ENCODE assay signal across 8 cellular contexts in the genomic region with DNA sequence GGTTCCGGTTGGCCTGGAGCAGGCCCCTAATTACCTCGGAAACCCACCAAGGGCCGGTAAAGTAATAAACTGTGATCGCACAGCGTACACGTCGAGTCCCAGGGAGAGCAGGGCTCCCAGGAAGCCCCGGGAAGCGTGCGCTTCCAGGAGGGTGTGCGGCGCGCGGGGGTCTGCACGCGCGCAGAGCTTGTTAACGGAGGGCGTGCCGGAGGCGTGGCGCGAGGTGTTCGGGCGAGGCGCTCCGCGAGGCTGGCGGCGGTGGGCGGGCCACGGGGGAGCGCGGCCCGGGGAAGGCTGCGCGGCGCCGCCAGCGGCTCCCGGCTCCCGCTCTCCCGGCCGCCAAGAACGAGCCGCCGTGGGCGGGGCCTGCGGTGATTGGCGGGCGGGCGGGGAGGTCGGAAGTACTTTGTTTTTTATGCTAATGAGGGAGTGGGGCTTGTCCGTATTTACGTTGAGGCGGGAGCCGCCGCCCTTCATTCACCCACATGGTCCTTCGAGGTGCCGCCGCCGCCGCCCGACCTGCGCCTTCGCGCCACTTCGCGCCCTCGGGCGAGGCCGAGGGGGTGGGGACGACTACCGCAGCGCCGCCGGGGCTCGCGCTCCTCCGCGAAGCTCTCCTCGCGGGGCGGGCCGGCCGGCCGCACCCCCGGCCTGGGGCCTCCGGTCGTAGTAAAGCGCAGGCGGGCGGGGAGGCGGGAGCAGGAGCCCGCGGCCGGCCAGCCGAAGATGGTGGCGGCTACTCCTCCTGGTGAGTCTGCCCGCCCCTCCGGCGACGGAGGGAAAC. TPM values are rescaled to one million over a fixed set of nuclear protein-coding genes. Genes with fewer than 3 reads are reported as not detected.
DNase-seq lines count a peak whose midpoint lies in the region; ATAC-seq, FAIRE-seq and TF ChIP-seq lines count a peak whose summit lies in the region.

MIR17HG (plus strand) TSS at position 476 of the 784 bp plus-strand sequence.

- no peak within 1 kb of the TSS for H3K14ac ChIP-seq in H1 (ENCODE audit: insufficient read length)

- H3K18ac ChIP-seq in H1 (ENCODE audit: extremely low read depth, low read length): peak within 1 kb of the TSS; percentile 43; the same call in 1 of the 2 replicates

- in situ Hi-C loops in Caki2 (cut with HindIII; ENCODE audit: low pct_unique_long_range_greater_than_20kb, low sequenced_read_pairs): no loop called here

- peak; percentile 97 to 98 for TF ChIP-seq POLR2A in H1 (IDR thresholded peaks at IDR 0.05; ENCODE audit: control extremely low read depth in 1 of 2, low read depth in 2 of 2, low read length in 2 of 2)

- H3K23me2 ChIP-seq in H1 (ENCODE audit: low read depth, low read length): peaks cover 2% of the 10 kb centered on the region; the same call in 1 of the 2 replicates

- H2AK5ac ChIP-seq in H1 (ENCODE audit: low read depth, low read length): no peak within 1 kb of the TSS

- peak within 1 kb of the TSS; percentile 96 for H3K4me3 ChIP-seq in HUES48 (ENCODE audit: low read depth, low read length)
- H3K4me3 ChIP-seq in NT2/D1 (ENCODE audit: insufficient read length, low read depth): peak within 1 kb of the TSS; percentile 85
- H3K4me3 ChIP-seq in H1 (ENCODE audit: extremely low read depth in 1 of 4, insufficient read depth in 2 of 4, low read depth in 3 of 4, low read length in 4 of 4): peak within 1 kb of the TSS; percentile 68 to 97 (median 78)
- peak within 1 kb of the TSS; percentile 70 for H3K4me3 ChIP-seq in mesodermal cell (ENCODE audit: extremely low read depth, insufficient read depth, low read length, poor library complexity, severe bottlenecking)

- H4K91ac ChIP-seq in H1 (replicated peaks; ENCODE audit: insufficient read length, low read length): peak within 1 kb of the TSS; percentile 85

- H3K9ac ChIP-seq in HUES48 (ENCODE audit: low read depth, low read length) (peak within 1 kb of the TSS; percentile 98), NT2/D1 (ENCODE audit: insufficient read length, low read depth) (peak within 1 kb of the TSS; percentile 95), H1 (replicated peaks in 1 of 4; ENCODE audit: extremely low read depth in 1 of 4, low read depth in 3 of 4, low read length in 3 of 4) (peak within 1 kb of the TSS; percentile 77 to 100 (median 88))

- H3K9me3 Mint-ChIP-seq in activated CD8-positive, alpha-beta memory T cell treated with anti-CD3 and anti-CD28 coated beads, Interleukin-2, amount 10 ng/mL, durations not matched to agents 7 days and 5 days (ENCODE audit: low read depth): no peaks in the 10 kb centered on the region

- H3K27ac Mint-ChIP-seq in activated CD8-positive, alpha-beta memory T cell treated with anti-CD3 and anti-CD28 coated beads, Interleukin-2, amount 10 ng/mL, durations not matched to agents 7 days and 5 days: peak within 1 kb of the TSS; percentile 95

- H3K36me3 ChIP-seq in HUES48 (ENCODE audit: control insufficient read depth, insufficient read depth, low read length) (peaks cover 34% of the 10 kb centered on the region), NT2/D1 (ENCODE audit: insufficient read depth, insufficient read length, low read length) (peaks cover 34% of the 10 kb centered on the region), H1 (ENCODE audit: control insufficient read depth in 2 of 4, insufficient read depth in 4 of 4, low read length in 3 of 4) (peaks cover 13 to 35% (median 27%) of the 10 kb centered on the region in 4 experiments), mesodermal cell (ENCODE audit: control insufficient read depth, insufficient read depth, low read length) (peaks cover 22% of the 10 kb centered on the region)

- peaks cover 23% of the 10 kb centered on the region for H3K4me1 ChIP-seq in HUES48 (ENCODE audit: control insufficient read depth, insufficient read depth, low read length)
- H3K4me1 ChIP-seq in NT2/D1 (ENCODE audit: insufficient read depth, insufficient read length): no peaks in the 10 kb centered on the region
- H3K4me1 ChIP-seq in H1 (replicated peaks in 1 of 4; ENCODE audit: control insufficient read depth in 3 of 4, insufficient read depth in 4 of 4, low read length in 3 of 4): peaks cover 0 to 9% (median 6%) of the 10 kb centered on the region in 4 experiments; a peak in 5 of 7 replicates
- peaks cover 8% of the 10 kb centered on the region for H3K4me1 ChIP-seq in mesodermal cell (ENCODE audit: control insufficient read depth, insufficient read depth, low read length, poor library complexity, severe bottlenecking)

- H3K4me1 Mint-ChIP-seq in activated CD8-positive, alpha-beta memory T cell treated with anti-CD3 and anti-CD28 coated beads, Interleukin-2, amount 10 ng/mL, durations not matched to agents 7 days and 5 days: peaks cover 48% of the 10 kb centered on the region

- peak; percentile 93 for DNase-seq in Caki2 (ENCODE audit: low read depth)
- peak; percentile 79 for DNase-seq in NT2/D1 (ENCODE audit: low read depth, low spot score)
- peak; percentile 92 for DNase-seq in activated CD8-positive, alpha-beta memory T cell treated with anti-CD3 and anti-CD28 coated beads, Interleukin-2, amount 10 ng/mL, durations not matched to agents 7 days and 5 days
- peak; percentile 63 to 90 for DNase-seq in H1 (ENCODE audit: low read depth in 1 of 2, low spot score in 2 of 2)
- DNase-seq in stimulated activated CD8-positive, alpha-beta memory T cell treated with anti-CD3 and anti-CD28 coated beads, Interleukin-15, amount 100 ng/mL, for 1 hour (ENCODE audit: low read depth): peak; percentile 70

- H2BK120ac ChIP-seq in H1 (replicated peaks; ENCODE audit: low read depth, low read length): no peak within 1 kb of the TSS

- TF ChIP-seq EP300 in H1 (IDR thresholded peaks at IDR 0.05; ENCODE audit: borderline replicate concordance in 1 of 2, low read depth in 2 of 2, low read length in 2 of 2): no peak

- H3K4me2 ChIP-seq in H1 (ENCODE audit: insufficient read depth in 1 of 2, low read depth in 2 of 2, low read length in 2 of 2): peak within 1 kb of the TSS; percentile 73 to 85

- peak within 1 kb of the TSS; percentile 43 for H4K5ac ChIP-seq in H1 (ENCODE audit: insufficient read length, low read depth, low read length)

- H3K79me2 ChIP-seq in H1 (ENCODE audit: control insufficient read depth in 1 of 2, insufficient read depth in 2 of 2, low read length in 2 of 2): peaks cover 13 to 44% of the 10 kb centered on the region in 2 experiments

- H3K4ac ChIP-seq in H1 (replicated peaks; ENCODE audit: insufficient read length, low read depth, low read length): peak within 1 kb of the TSS; percentile 53

- no peak within 1 kb of the TSS for H2BK15ac ChIP-seq in H1 (ENCODE audit: low read length)

- H3K27me3 ChIP-seq in HUES48 (ENCODE audit: control insufficient read depth, insufficient read depth, low read length) (peaks cover 6% of the 10 kb centered on the region), NT2/D1 (ENCODE audit: insufficient read depth, insufficient read length) (peaks cover 12% of the 10 kb centered on the region), H1 (replicated peaks in 1 of 4; ENCODE audit: control insufficient read depth in 3 of 4, extremely low read depth in 1 of 4, insufficient read depth in 3 of 4, low read length in 3 of 4) (no peaks in the 10 kb centered on the region)

- H2AFZ ChIP-seq in H1 (ENCODE audit: low read length): no peak within 1 kb of the TSS; the same call in 1 of the 2 replicates

- peak within 1 kb of the TSS; percentile 99 for H4K8ac ChIP-seq in H1 (ENCODE audit: extremely low read depth, insufficient read depth, low read length)

- H3K23ac ChIP-seq in H1 (ENCODE audit: insufficient read length): no peak within 1 kb of the TSS

- TF ChIP-seq RAD21 in H1 (IDR thresholded peaks at IDR 0.05 in 1 of 2, conservative IDR thresholded peaks at IDR 0.05 in 1 of 2; ENCODE audit: low read depth in 2 of 2, low read length in 2 of 2): no peak

- H3K36me3 Mint-ChIP-seq in activated CD8-positive, alpha-beta memory T cell treated with anti-CD3 and anti-CD28 coated beads, Interleukin-2, amount 10 ng/mL, durations not matched to agents 7 days and 5 days: peaks cover 33% of the 10 kb centered on the region

- FAIRE-seq in H1 (lab: Jason Lieb, UNC): no peak

- H3K27ac ChIP-seq in HUES48 (ENCODE audit: low read depth, low read length): peak within 1 kb of the TSS; percentile 96
- peak within 1 kb of the TSS; percentile 96 for H3K27ac ChIP-seq in H1 (ENCODE audit: low read depth, low read length)
- peak within 1 kb of the TSS; percentile 93 for H3K27ac ChIP-seq in mesodermal cell (ENCODE audit: low read depth, low read length, severe bottlenecking)

- H2BK20ac ChIP-seq in H1 (ENCODE audit: low read length): no peak within 1 kb of the TSS

- H3K4me3 Mint-ChIP-seq in activated CD8-positive, alpha-beta memory T cell treated with anti-CD3 and anti-CD28 coated beads, Interleukin-2, amount 10 ng/mL, durations not matched to agents 7 days and 5 days: peak within 1 kb of the TSS; percentile 95

- peak within 1 kb of the TSS; percentile 69; the same call in 1 of the 2 replicates for H2BK5ac ChIP-seq in H1 (ENCODE audit: low read depth, low read length)

- H4K20me1 ChIP-seq in H1 (replicated peaks in 1 of 2; ENCODE audit: control insufficient read depth in 1 of 2, insufficient read depth in 2 of 2, low read length in 2 of 2): peaks cover 14 to 16% of the 10 kb centered on the region in 2 experiments

- H3K79me1 ChIP-seq in H1 (ENCODE audit: low read depth, low read length): peaks cover 4% of the 10 kb centered on the region; the same call in 1 of the 2 replicates

- POLR2A ChIA-PET in H1 (lab: Charles Lee; ENCODE audit: partially characterized antibody): interaction anchor here (0.6 to 3.6 kb wide), 13 partner anchors 10 to 192 kb away, joined by 3 to 59 read pairs (median 4); no protein-coding TSS in a partner anchor

- H2BK12ac ChIP-seq in H1 (ENCODE audit: low read depth, low read length): no peak within 1 kb of the TSS

- ATAC-seq in GM21423 (IDR thresholded peaks at IDR 0.05; ENCODE audit: unreplicated experiment): peak; percentile 52
- ATAC-seq in activated CD8-positive, alpha-beta memory T cell treated with anti-CD3 and anti-CD28 coated beads, Interleukin-2, amount 10 ng/mL, durations not matched to agents 7 days and 5 days: peak; percentile 74

- CTCF ChIA-PET in activated CD8-positive, alpha-beta memory T cell treated with anti-CD3 and anti-CD28 coated beads, Interleukin-2, amount 10 ng/mL, durations not matched to agents 7 days and 5 days (lab: Charles Lee): interaction anchor here (1.1 to 1.7 kb wide), 6 partner anchors 16 to 51 kb away, joined by 3 to 16 read pairs (median 4); partner anchors contain the start of gene GPC5
- CTCF ChIA-PET in H1 (lab: Charles Lee; ENCODE audit: partially characterized antibody): interaction anchor here (0.7 to 1.0 kb wide), 2 partner anchors 34 to 35 kb away, joined by 5 to 6 read pairs; no protein-coding TSS in a partner anchor

- TF ChIP-seq CTCF in H1 (IDR thresholded peaks at IDR 0.05; ENCODE audit: control extremely low read depth in 1 of 3, insufficient read depth in 1 of 3, low read depth in 1 of 3, low read length in 3 of 3): no peak

- H3K27me3 Mint-ChIP-seq in activated CD8-positive, alpha-beta memory T cell treated with anti-CD3 and anti-CD28 coated beads, Interleukin-2, amount 10 ng/mL, durations not matched to agents 7 days and 5 days: no peaks in the 10 kb centered on the region

- H3K9me3 ChIP-seq in HUES48 (ENCODE audit: control insufficient read depth, insufficient read depth, low read length) (no peaks in the 10 kb centered on the region), NT2/D1 (ENCODE audit: insufficient read depth, low read length) (no peaks in the 10 kb centered on the region), H1 (ENCODE audit: insufficient read depth in 2 of 2, low read depth in 1 of 2, low read length in 1 of 2) (no peaks in the 10 kb centered on the region), mesodermal cell (ENCODE audit: control insufficient read depth, low read length) (no peaks in the 10 kb centered on the region)

- peak within 1 kb of the TSS; percentile 46 for H3K56ac ChIP-seq in H1 (replicated peaks; ENCODE audit: insufficient read length, low read depth, low read length)

- WGBS in H1 (ENCODE audit: extremely low coverage in 1 of 2, insufficient coverage in 1 of 2, insufficient read length in 1 of 2, insufficient replicate concordance in 2 of 2, low coverage in 1 of 2, low lambda C conversion rate in 2 of 2, missing lambda C conversion rate in 1 of 2), 2 experiments: 2% methylated on average over 57 of the region's 103 CpGs; no CpG with 5 or more reads in 1 of the 2 experiments
- WGBS in mesodermal cell (ENCODE audit: insufficient coverage in 2 of 2), 2 experiments: 0 to 1% methylated on average over 71 to 86 of the region's 103 CpGs

RNA-seq across cellular contexts. Expression of gene MIR17HG, which starts in this region (rescaled TPM):
- total RNA-seq in Caki2 (2014; rRNA removed; shearing (Covaris generic); ENCODE audit: low replicate concordance): 0.67 and 2.2 TPM in 2 replicates
- total RNA-seq in activated CD8-positive, alpha-beta memory T cell treated with anti-CD3 and anti-CD28 coated beads, Interleukin-2, amount 10 ng/mL, durations not matched to agents 7 days and 5 days: 10 to 100 TPM in 1 of 2 experiments, 1 to 10 TPM in 1; 8.4 to 15.5 TPM
- total RNA-seq in H1 (2021; fragmentation: NEBNext Ultra II Directional; extraction: Animal tissue kit (Norgen Biotek cat#: 25700)): 28.2 and 36.9 TPM in 2 replicates
- 7.6 and 11.5 TPM in 2 replicates for polyA plus RNA-seq in H1 (2011; rRNA removed)
- polyA plus RNA-seq in H1 (2011; cell fraction: cytosol; rRNA removed): 15.6 TPM
- polyA plus RNA-seq in H1 (2011; cell fraction: nucleus; rRNA removed): 22.8 TPM
- polyA plus RNA-seq in H1 (2012, experiment 1 of 2): 6.7 to 18.2 TPM (median 7.5 TPM) in 4 replicates
- polyA plus RNA-seq in H1 (2012, experiment 2 of 2): 0.84 TPM
- 20.9 TPM for polyA plus RNA-seq in H1 (2013, experiment 1 of 2)
- polyA plus RNA-seq in H1 (2013, experiment 2 of 2): 16.5 TPM
- polyA minus RNA-seq in H1 (2011; rRNA and poly(A)+ RNA removed): 24.9 and 26.4 TPM in 2 replicates
- polyA minus RNA-seq in H1 (2011; cell fraction: cytosol; rRNA and poly(A)+ RNA removed): 6.1 TPM
- polyA minus RNA-seq in H1 (2011; cell fraction: nucleus; rRNA and poly(A)+ RNA removed): 339 TPM
- 4.6 TPM for polyA plus RNA-seq in mesodermal cell (2013, experiment 1 of 2)
- 6.8 TPM for polyA plus RNA-seq in mesodermal cell (2013, experiment 2 of 2)

Comparison
In these comparisons a context has a peak if more than half of its experiments do, and no peak if none do; other contexts are left out.
1. Peak in every context shown above with its lines: DNase-seq, ATAC-seq, H3K4me3 ChIP-seq and H3K27ac ChIP-seq.